7 cellular contexts compared by ENCODE assay signal in genomic region chr15:55992769-55993110, GRCh38. TPM values are rescaled to one million over a fixed set of nuclear protein-coding genes. Genes with fewer than 3 reads are reported as not detected.
DNase-seq lines count a peak whose midpoint lies in the region; ATAC-seq, FAIRE-seq and TF ChIP-seq lines count a peak whose summit lies in the region.

No MANE protein-coding gene starts in this region.

- peak overlapping the region; percentile 80 for H3K4me2 ChIP-seq in keratinocyte (ENCODE audit: control insufficient read depth, extremely low read depth, insufficient read depth, low read depth, low read length)

- WGBS in stomach, 5 donors = 0 to 3% (median 2%) methylated on average over 9 of the region's 9 CpGs

- intact Hi-C loops in stomach (cut with DNase I; ENCODE audit: low total_unique reads) (no loop called here), sciatic nerve (cut with DNase I) (no loop called here)

- in situ Hi-C loops in GM13976 (cut with MboI; ENCODE audit: low sequenced_read_pairs, unreplicated experiment) = no loop called here

- H3K9ac ChIP-seq in HUES6 (ENCODE audit: low read length) (peak overlapping the region; percentile 56), adipocyte (ENCODE audit: low read length) (peak overlapping the region; percentile 86), keratinocyte (ENCODE audit: control insufficient read depth, extremely low read depth, insufficient read depth, low read length) (peak overlapping the region; percentile 97)

- no peak for TF ChIP-seq CTCF in keratinocyte (optimal IDR thresholded peaks at IDR 0.05 in 1 of 3, IDR thresholded peaks at IDR 0.05 in 1 of 3, conservative IDR thresholded peaks at IDR 0.05 in 1 of 3; ENCODE audit: extremely low read depth in 1 of 3, insufficient read depth in 2 of 3, low read length in 3 of 3)
- TF ChIP-seq CTCF in stomach (IDR thresholded peaks at IDR 0.05) = no peak
- no peak for TF ChIP-seq CTCF in GM13976 (IDR thresholded peaks at IDR 0.05; ENCODE audit: borderline replicate concordance, control extremely low read depth, extremely low read depth, insufficient read depth, missing control alignments)

- H3K27ac ChIP-seq in HUES6 (ENCODE audit: low read depth, low read length) = no peak overlapping the region
- H3K27ac ChIP-seq in keratinocyte (ENCODE audit: control insufficient read depth, insufficient read depth, low read length) = peak overlapping the region; percentile 82
- peak overlapping the region; percentile 81 to 95 (median 89) for H3K27ac ChIP-seq in stomach

- ATAC-seq in sciatic nerve (no peak), HG03442 (IDR thresholded peaks at IDR 0.05; ENCODE audit: unreplicated experiment) (no peak)

- no peaks in the 10 kb centered on the region for H4K20me1 ChIP-seq in keratinocyte (ENCODE audit: control insufficient read depth, extremely low read depth, insufficient read depth, low read length)

- H3K27me3 ChIP-seq in HUES6 (ENCODE audit: control insufficient read depth, insufficient read depth, low read length) = peaks cover 18% of the 10 kb centered on the region
- no peaks in the 10 kb centered on the region for H3K27me3 ChIP-seq in adipocyte (replicated peaks; ENCODE audit: control insufficient read depth, insufficient read depth, low read length)
- no peaks in the 10 kb centered on the region for H3K27me3 ChIP-seq in keratinocyte (ENCODE audit: control insufficient read depth, extremely low read depth, insufficient read depth, low read length)
- no peaks in the 10 kb centered on the region for H3K27me3 ChIP-seq in stomach

- DNase-seq in adipocyte (ENCODE audit: low read depth) (no peak), keratinocyte (ENCODE audit: low read depth, low spot score) (no peak), stomach (no peak), sciatic nerve (ENCODE audit: low spot score) (no peak), GM13976 (ENCODE audit: low spot score) (no peak)

- H2AFZ ChIP-seq in keratinocyte (ENCODE audit: control insufficient read depth, low read length) = peak overlapping the region; percentile 77

- H3K9me3 ChIP-seq in HUES6 (ENCODE audit: control insufficient read depth, insufficient read depth, low read depth, low read length) (no peaks in the 10 kb centered on the region), adipocyte (ENCODE audit: control insufficient read depth, low read length) (no peaks in the 10 kb centered on the region), keratinocyte (ENCODE audit: control insufficient read depth, low read depth, low read length) (no peaks in the 10 kb centered on the region), stomach (no peaks in the 10 kb centered on the region)

- no peak for TF ChIP-seq POLR2A in stomach (IDR thresholded peaks at IDR 0.05)

- no peak for FAIRE-seq in keratinocyte (lab: Jason Lieb, UNC)

- TF ChIP-seq EP300 in stomach (IDR thresholded peaks at IDR 0.05) = no peak

- H3K4me3 ChIP-seq in HUES6 (ENCODE audit: low read depth, low read length) (peak overlapping the region; percentile 80), adipocyte (ENCODE audit: low read length) (peak overlapping the region; percentile 88), keratinocyte (ENCODE audit: control insufficient read depth in 2 of 3, extremely low read depth in 1 of 3, insufficient read depth in 2 of 3, low read depth in 1 of 3, low read length in 3 of 3) (peak overlapping the region; percentile 71 to 96 (median 81)), stomach (peak overlapping the region; percentile 78 to 89 (median 86))

- no peaks in the 10 kb centered on the region for H3K9me1 ChIP-seq in keratinocyte (ENCODE audit: control insufficient read depth, extremely low read depth, insufficient read depth, low read length)

- dilution Hi-C loops in keratinocyte (cut with MboI; ENCODE audit: extremely low pct_ligation_motif_present, low sequenced_read_pairs) = no loop called here

- H3K79me2 ChIP-seq in keratinocyte (ENCODE audit: control insufficient read depth, insufficient read depth, low read length) = peaks cover 48% of the 10 kb centered on the region

- H3K36me3 ChIP-seq in HUES6 (ENCODE audit: control insufficient read depth, insufficient read depth, low read length) = no peaks in the 10 kb centered on the region
- no peaks in the 10 kb centered on the region for H3K36me3 ChIP-seq in adipocyte (ENCODE audit: control insufficient read depth, insufficient read depth, low read length, severe bottlenecking)
- H3K36me3 ChIP-seq in keratinocyte (ENCODE audit: control insufficient read depth in 2 of 2, extremely low read depth in 1 of 2, insufficient read depth in 2 of 2, low read length in 2 of 2) = peaks cover 0 to 14% of the 10 kb centered on the region in 2 experiments
- no peaks in the 10 kb centered on the region for H3K36me3 ChIP-seq in stomach

- peaks cover 14% of the 10 kb centered on the region; the same call in 1 of the 2 replicates for H3K4me1 ChIP-seq in HUES6 (ENCODE audit: control insufficient read depth, insufficient read depth, low read length)
- peaks cover 16% of the 10 kb centered on the region for H3K4me1 ChIP-seq in adipocyte (ENCODE audit: control insufficient read depth, insufficient read depth, low read length)
- H3K4me1 ChIP-seq in keratinocyte (ENCODE audit: control insufficient read depth, extremely low read depth, insufficient read depth, low read length) = peaks cover 42% of the 10 kb centered on the region
- peaks cover 15 to 25% (median 20%) of the 10 kb centered on the region in 4 donors for H3K4me1 ChIP-seq in stomach

RNA-seq across cellular contexts. Expression of gene NEDD4, which starts 0.7 kb away (rescaled TPM):
- polyA plus RNA-seq in keratinocyte (15.5 to 24.3 TPM (median 19.0 TPM) in 3 replicates), stomach (1 to 10 TPM; 2.9 to 4.9 (median 3.2) TPM)
- polyA plus RNA-seq in keratinocyte (2011; ENCODE audit: low read depth) = 41.7 TPM
- polyA plus RNA-seq in keratinocyte (2011; cell fraction: cytosol; rRNA removed) = 8.5 and 18.3 TPM in 2 replicates
- polyA plus RNA-seq in keratinocyte (2011; cell fraction: nucleus; rRNA removed) = 19.4 and 25.3 TPM in 2 replicates
- polyA plus RNA-seq in keratinocyte (2012; ENCODE audit: low replicate concordance) = 11.2 and 14.0 TPM in 2 replicates
- 6.6 to 33.4 TPM (median 20.7 TPM) in 3 replicates for polyA minus RNA-seq in keratinocyte
- polyA minus RNA-seq in keratinocyte (2011; cell fraction: cytosol; rRNA and poly(A)+ RNA removed) = 16.1 TPM
- polyA minus RNA-seq in keratinocyte (2011; cell fraction: nucleus; rRNA and poly(A)+ RNA removed) = 22.9 and 41.5 TPM in 2 replicates
- total RNA-seq in stomach (10 to 100 TPM in 4 of 5 donors, 1 to 10 TPM in 1; 2.9 to 40.8 (median 29.2) TPM), sciatic nerve (25.1 TPM)
